ENCODE assay signal across 8 cellular contexts in the genomic region with DNA sequence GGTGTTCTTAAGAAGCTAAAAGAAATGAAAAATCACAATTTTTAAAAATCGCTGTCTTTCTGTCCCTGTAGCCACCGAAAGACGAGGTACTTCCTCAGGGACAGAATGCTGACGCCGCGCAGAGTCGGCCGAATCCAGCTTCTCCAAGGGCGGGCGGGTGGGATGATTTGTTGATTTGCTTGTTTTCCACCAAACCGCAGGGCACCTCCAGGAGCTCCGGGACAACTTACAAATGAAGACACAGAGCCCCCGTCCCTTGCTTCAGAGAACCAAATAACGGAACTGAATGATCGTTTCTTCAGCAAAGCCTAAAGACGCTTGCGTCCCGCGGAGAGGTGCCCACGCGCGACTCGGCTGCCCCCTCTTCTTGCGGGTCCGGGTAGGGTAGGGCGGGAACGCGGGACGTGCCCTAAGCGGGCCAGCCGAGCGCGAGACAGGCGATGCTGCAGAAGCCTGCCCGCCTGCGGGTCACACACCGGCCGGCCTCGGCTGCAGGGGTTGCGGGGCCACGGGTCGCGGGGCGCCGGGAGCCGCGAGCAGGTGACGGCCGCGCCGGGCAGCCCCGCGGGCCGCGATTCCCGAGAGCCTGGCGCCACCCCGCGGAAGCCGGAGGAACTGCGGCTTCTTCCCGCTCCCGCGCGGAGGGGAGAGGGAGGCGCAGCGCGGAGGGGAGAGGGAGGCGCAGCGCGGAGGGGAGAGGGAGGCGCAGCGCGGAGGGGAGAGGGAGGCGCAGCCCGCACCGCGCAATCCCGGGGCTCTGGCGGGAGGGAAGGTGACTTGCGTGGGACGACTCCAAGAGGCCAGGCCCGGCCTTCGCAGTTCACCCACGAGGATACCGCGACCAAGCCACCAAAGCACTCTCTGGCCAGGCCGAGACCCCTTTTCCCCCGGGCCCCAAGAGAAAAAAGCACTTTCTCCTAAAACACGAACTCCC. TPM values are rescaled to one million over a fixed set of nuclear protein-coding genes. Genes with fewer than 3 reads are reported as not detected.
DNase-seq lines count a peak whose midpoint lies in the region; ATAC-seq and TF ChIP-seq lines count a peak whose summit lies in the region.

No MANE protein-coding gene starts in this region.

- H3K4me3 ChIP-seq in thymus (ENCODE audit: low read length) = peak overlapping the region; percentile 1

- TF ChIP-seq CTCF in natural killer cell (IDR thresholded peaks at IDR 0.05) = peak; percentile 55

- no peaks in the 10 kb centered on the region for H3K36me3 Mint-ChIP-seq in natural killer cell

- no peaks in the 10 kb centered on the region for H3K4me1 ChIP-seq in thymus (ENCODE audit: control insufficient read depth, insufficient read depth, low read length)

- no peak overlapping the region for H3K27ac ChIP-seq in thymus (ENCODE audit: low read depth)

- WGBS in thymus = 1% methylated on average over 88 of the region's 90 CpGs

- peaks cover 11 to 18% of the 10 kb centered on the region in 2 donors for H3K4me1 Mint-ChIP-seq in natural killer cell

- peaks cover 57 to 63% of the 10 kb centered on the region in 2 donors for H3K27me3 Mint-ChIP-seq in natural killer cell (ENCODE audit: low read depth in 2 of 2)

- H3K27ac Mint-ChIP-seq in natural killer cell = no peak overlapping the region

- H3K27me3 ChIP-seq in thymus (ENCODE audit: control insufficient read depth, insufficient read depth) = peaks cover 98% of the 10 kb centered on the region

- DNase-seq in GM03348 (ENCODE audit: low spot score) (peak; percentile 85), NCI-H1105 (lab: John Stamatoyannopoulos, UW) (peak; percentile 48), natural killer cell (peak; percentile 35)
- DNase-seq in activated CD8-positive, alpha-beta memory T cell treated with anti-CD3 and anti-CD28 coated beads, Interleukin-2, amount 50 U/mL, for 24 hours (ENCODE audit: extremely low read depth) = peak; percentile 14

- H3K9me3 Mint-ChIP-seq in natural killer cell = no peaks in the 10 kb centered on the region

- ATAC-seq in esophagus mucosa (peak; percentile 75), natural killer cell (peak; percentile 54 to 65 (median 56)), HG02884 (IDR thresholded peaks at IDR 0.05; ENCODE audit: unreplicated experiment) (no peak), GM18861 (IDR thresholded peaks at IDR 0.05; ENCODE audit: unreplicated experiment) (no peak)

- H3K4me3 Mint-ChIP-seq in natural killer cell = no peak overlapping the region

- peaks cover 4% of the 10 kb centered on the region for H3K9me3 ChIP-seq in thymus (ENCODE audit: control insufficient read depth)

- H3K36me3 ChIP-seq in thymus (ENCODE audit: control insufficient read depth, insufficient read depth) = no peaks in the 10 kb centered on the region

- intact Hi-C loops in natural killer cell (cut with micrococcal nuclease) = no loop called here

RNA-seq across cellular contexts. Expression of a gene that starts 7.7 kb away (rescaled TPM):
- 0.64 TPM for total RNA-seq in esophagus mucosa
- not detected for total RNA-seq in natural killer cell
- 0.30 TPM for polyA plus RNA-seq in thymus

Comparison
In these comparisons a context has a peak if more than half of its experiments do, and no peak if none do; other contexts are left out.
1. DNase-seq: peak in every context shown above with its lines; median percentile 85 in GM03348; 48 in NCI-H1105; 35 in natural killer cell; 14 in activated CD8-positive, alpha-beta memory T cell treated with anti-CD3 and anti-CD28 coated beads, Interleukin-2, amount 50 U/mL, for 24 hours.
2. ATAC-seq: peak in esophagus mucosa (single experiment) and natural killer cell (3 of 3); none in HG02884 (single experiment) and GM18861 (single experiment).